ENCODE assay signal across 19 cellular contexts in genomic region chr3:106261915-106262683, GRCh38.
DNase-seq lines count a peak whose midpoint lies in the region; ATAC-seq and TF ChIP-seq lines count a peak whose summit lies in the region.
"Had no signal": no experiment of that assay in that cellular context is flagged by ENCODE, and none has a peak within 500 bp of the region (broad histone marks: within the 10 kb centered on the region; RNA-seq: fewer than 3 reads in every experiment).

No MANE protein-coding gene starts in this region.

- no peak overlapping the region for H2BK12ac ChIP-seq in mesenchymal stem cell (ENCODE audit: low read length in 2 of 2)

- peak overlapping the region; percentile 34 for H3K27ac ChIP-seq in mesenchymal stem cell (ENCODE audit: low read length, poor library complexity, severe bottlenecking)
- H3K27ac ChIP-seq: ascending aorta, esophagus muscularis mucosa, left lung, spleen, WERI-Rb-1 had no signal

- CTCF ChIA-PET in BJ (lab: Yijun Ruan, JAX): no interaction called here

- ATAC-seq in HG03280 (IDR thresholded peaks at IDR 0.05; ENCODE audit: unreplicated experiment) (no peak), HG02759 (IDR thresholded peaks at IDR 0.05; ENCODE audit: unreplicated experiment) (no peak)
- ATAC-seq: left lung, Panc1 had no signal

- H4K91ac ChIP-seq in mesenchymal stem cell (ENCODE audit: low read length): no peak overlapping the region

- H2AFZ ChIP-seq in mesenchymal stem cell (ENCODE audit: low read depth, low read length): no peak overlapping the region

- no peaks in the 10 kb centered on the region for H3K79me1 ChIP-seq in mesenchymal stem cell (replicated peaks; ENCODE audit: low read length, poor library complexity, severe bottlenecking)

- WGBS in mesenchymal stem cell: 9% methylated on average over 1 of the region's 2 CpGs

- H3K14ac ChIP-seq in mesenchymal stem cell (ENCODE audit: low read length in 2 of 2): no peak overlapping the region

- no peaks in the 10 kb centered on the region for H3K27me3 ChIP-seq in BJ (ENCODE audit: control insufficient read depth, insufficient read depth, low read length)
- H3K27me3 ChIP-seq in mesenchymal stem cell (ENCODE audit: control insufficient read depth in 1 of 2, insufficient read depth in 1 of 2, low read length in 2 of 2): no peaks in the 10 kb centered on the region
- H3K27me3 ChIP-seq: ascending aorta, esophagus muscularis mucosa, left lung, spleen had no signal

- DNase-seq in BJ (ENCODE audit: low read depth) (peak; percentile 81), HFF-Myc (ENCODE audit: extremely low read depth, low read depth) (peak; percentile 46), astrocyte of the spinal cord (ENCODE audit: low read depth, low spot score) (peak; percentile 67), mesenchymal stem cell (peak; percentile 87), cerebellar nuclear complex (lab: John Stamatoyannopoulos, UW) (no peak), NK-92 (lab: John Stamatoyannopoulos, UW; ENCODE audit: unreplicated experiment) (no peak)
- DNase-seq: H9; left lung; naive B cell; NCI-H2107; NCI-H748 treated with DMSO at 0.1 percent for 48 hours; spleen; stimulated activated naive CD4-positive, alpha-beta T cell treated with Interleukin-2 at 50 U/mL for 16 hours; WERI-Rb-1 had no signal

- no peak overlapping the region for H2BK120ac ChIP-seq in mesenchymal stem cell (ENCODE audit: low read depth, low read length)

- in situ Hi-C loops in astrocyte of the spinal cord (cut with HindIII; ENCODE audit: low sequenced_read_pairs): no loop called here

- H3K18ac ChIP-seq in mesenchymal stem cell (ENCODE audit: low read depth in 1 of 2, low read length in 2 of 2): no peak overlapping the region

- no peak overlapping the region for H3K23ac ChIP-seq in mesenchymal stem cell (ENCODE audit: low read length in 2 of 2)

- H4K8ac ChIP-seq in mesenchymal stem cell (ENCODE audit: low read length): no peak overlapping the region

- H2BK15ac ChIP-seq in mesenchymal stem cell (ENCODE audit: low read depth, poor library complexity, severe bottlenecking): no peak overlapping the region

- H3K4me3 ChIP-seq in BJ (ENCODE audit: low read depth, low read length): no peak overlapping the region
- no peak overlapping the region for H3K4me3 ChIP-seq in HFF-Myc (replicated peaks; ENCODE audit: low read depth, low read length)
- H3K4me3 ChIP-seq in astrocyte of the spinal cord (ENCODE audit: low read depth, low read length): no peak overlapping the region
- H3K4me3 ChIP-seq in mesenchymal stem cell (ENCODE audit: insufficient read depth in 1 of 2, low read depth in 1 of 2, low read length in 2 of 2): no peak overlapping the region
- H3K4me3 ChIP-seq: ascending aorta, esophagus muscularis mucosa, left lung, spleen had no signal

- no peaks in the 10 kb centered on the region for H3K4me1 ChIP-seq in mesenchymal stem cell (ENCODE audit: control insufficient read depth, insufficient read depth, low read depth, low read length)
- H3K4me1 ChIP-seq: ascending aorta, left lung, spleen had no signal

- H2BK5ac ChIP-seq in mesenchymal stem cell (ENCODE audit: low read depth, low read length, poor library complexity, severe bottlenecking): no peak overlapping the region

- no peak for TF ChIP-seq CTCF in BJ (IDR thresholded peaks at IDR 0.05; ENCODE audit: insufficient read depth, low read depth, low read length)
- no peak for TF ChIP-seq CTCF in HFF-Myc (IDR thresholded peaks at IDR 0.05; ENCODE audit: low read depth, low read length, missing control alignments)
- TF ChIP-seq CTCF in astrocyte of the spinal cord (IDR thresholded peaks at IDR 0.05; ENCODE audit: low read depth, low read length): no peak

- POLR2A ChIA-PET in BJ (lab: Charles Lee): no interaction called here

- no peaks in the 10 kb centered on the region for H3K36me3 ChIP-seq in BJ (ENCODE audit: control insufficient read depth, insufficient read depth, low read length)
- no peaks in the 10 kb centered on the region for H3K36me3 ChIP-seq in mesenchymal stem cell (ENCODE audit: control insufficient read depth in 1 of 2, insufficient read depth in 2 of 2, low read depth in 1 of 2, low read length in 2 of 2)
- H3K36me3 ChIP-seq: ascending aorta, esophagus muscularis mucosa, left lung, spleen, WERI-Rb-1 had no signal

- H2AK5ac ChIP-seq in mesenchymal stem cell (ENCODE audit: low read length, severe bottlenecking): no peak overlapping the region

- no peak overlapping the region for H3K4me2 ChIP-seq in mesenchymal stem cell (ENCODE audit: low read length, poor library complexity, severe bottlenecking)

- H3K9ac ChIP-seq in mesenchymal stem cell (ENCODE audit: low read length): no peak overlapping the region

- H3K9me3 ChIP-seq in mesenchymal stem cell (ENCODE audit: control insufficient read depth, low read length): no peaks in the 10 kb centered on the region
- H3K9me3 ChIP-seq: ascending aorta, esophagus muscularis mucosa, left lung had no signal

- H3K4ac ChIP-seq in mesenchymal stem cell (ENCODE audit: low read depth in 1 of 2, low read length in 2 of 2): no peak overlapping the region

Comparison
In these comparisons a context has a peak if more than half of its experiments do, and no peak if none do; other contexts are left out.
1. DNase-seq: peak in BJ (single experiment), HFF-Myc (single experiment), astrocyte of the spinal cord (single experiment) and mesenchymal stem cell (single experiment); none in cerebellar nuclear complex (0 of 2) and NK-92 (single experiment).